In the genomic region with DNA sequence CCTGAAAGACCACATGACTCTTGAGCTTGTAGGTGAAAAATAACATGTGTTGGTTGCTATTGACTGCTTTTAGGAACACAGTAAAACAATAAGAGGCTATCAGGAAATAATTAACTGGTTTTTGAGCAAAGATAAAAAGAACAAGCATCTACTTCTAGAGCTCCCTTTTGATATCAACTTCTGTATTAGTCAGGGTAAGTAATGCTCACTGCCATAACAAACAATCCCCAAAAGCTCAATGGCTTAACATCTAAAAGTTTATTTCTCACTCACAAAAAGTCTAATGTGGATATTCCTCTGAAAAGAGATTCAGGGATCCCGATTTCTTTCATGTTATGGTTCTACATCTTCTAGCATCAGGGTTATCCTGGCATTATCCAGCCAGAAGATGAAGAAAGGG, we compare ENCODE assay signal across 11 cellular contexts.
"Had no signal": no experiment of that assay in that cellular context is flagged by ENCODE, and none has a peak within 500 bp of the region (broad histone marks: within the 10 kb centered on the region; RNA-seq: fewer than 3 reads in every experiment).

No MANE protein-coding gene starts in this region.

- H3K4me1 ChIP-seq: HAP-1 had no signal

- H3K4me1 Mint-ChIP-seq: GM23338, H9 had no signal

- H2AFZ ChIP-seq: GM23248, GM23338 had no signal

- H3K9me3 Mint-ChIP-seq: GM23338, H9 had no signal

- H3K9me3 ChIP-seq: HAP-1 had no signal

- H3K27ac ChIP-seq: GM23248 had no signal

- H3K4me3 ChIP-seq: GM23248, GM23338, HAP-1 had no signal

- FAIRE-seq: H1, H54 had no signal

- H3K9ac ChIP-seq: GM23248 had no signal

- H3K4me3 Mint-ChIP-seq: GM23338, H9, HFFc6 had no signal

- DNase-seq: GM23248, GOT3, H7, H9, HCEC 1CT, HFFc6 had no signal

- H3K36me3 ChIP-seq: HAP-1 had no signal

- H3K27ac Mint-ChIP-seq: GM23338, H9, HFFc6 had no signal

- H3K4me2 ChIP-seq: GM23338 had no signal

- ATAC-seq: GM23338, HCT116 had no signal
